ENCODE assay signal across 8 cellular contexts in genomic region chr12:89706551-89707348, GRCh38. TPM values are rescaled to one million over a fixed set of nuclear protein-coding genes. Genes with fewer than 3 reads are reported as not detected.
A peak's percentile ranks its signal among the peaks of the same experiment; 100 is the strongest.
DNase-seq lines count a peak whose midpoint lies in the region; ATAC-seq and TF ChIP-seq lines count a peak whose summit lies in the region.

No MANE protein-coding gene starts in this region.

- H3K36me3 Mint-ChIP-seq in activated CD8-positive, alpha-beta T cell treated with anti-CD3 and anti-CD28 coated beads for 36 hours (ENCODE audit: low read depth) = no peaks in the 10 kb centered on the region

- TF ChIP-seq CTCF in activated CD8-positive, alpha-beta T cell treated with anti-CD3 and anti-CD28 coated beads for 36 hours (IDR thresholded peaks at IDR 0.05) = no peak
- TF ChIP-seq CTCF in right atrium auricular region (IDR thresholded peaks at IDR 0.05) = no peak

- H3K9me3 ChIP-seq in right atrium auricular region (no peaks in the 10 kb centered on the region), skeletal muscle satellite cell (replicated peaks; ENCODE audit: low read length) (no peaks in the 10 kb centered on the region)

- H3K4me2 ChIP-seq in skeletal muscle satellite cell (ENCODE audit: low read length) = peak overlapping the region; percentile 81

- H3K4me1 ChIP-seq in right atrium auricular region (peaks cover 0 to 12% of the 10 kb centered on the region in 2 donors), skeletal muscle satellite cell (ENCODE audit: control insufficient read depth, insufficient read depth, low read length) (peaks cover 25% of the 10 kb centered on the region)

- H3K9me3 Mint-ChIP-seq in activated CD8-positive, alpha-beta T cell treated with anti-CD3 and anti-CD28 coated beads for 36 hours = no peaks in the 10 kb centered on the region

- peak overlapping the region; percentile 99 for H3K9ac ChIP-seq in skeletal muscle satellite cell (ENCODE audit: low read depth, low read length)

- H3K4me1 Mint-ChIP-seq in activated CD8-positive, alpha-beta T cell treated with anti-CD3 and anti-CD28 coated beads for 36 hours (ENCODE audit: low read depth) = peaks cover 48% of the 10 kb centered on the region

- CTCF ChIA-PET in activated CD8-positive, alpha-beta T cell treated with anti-CD3 and anti-CD28 coated beads for 36 hours (lab: Charles Lee) = interaction anchor here (0.8 to 2.6 kb wide), 6 partner anchors 12 to 1147 kb away, joined by 3 to 14 read pairs (median 3); no protein-coding TSS in a partner anchor

- no peak for ATAC-seq in activated CD8-positive, alpha-beta T cell treated with anti-CD3 and anti-CD28 coated beads for 36 hours
- ATAC-seq in activated CD4-positive, CD25-positive, alpha-beta regulatory T cell treated with anti-CD3 and anti-CD28 coated beads, Interleukin-2, amount 50 U/mL, for 24 hours = no peak

- H3K27ac ChIP-seq in right atrium auricular region = no peak overlapping the region

- H3K4me3 Mint-ChIP-seq in activated CD8-positive, alpha-beta T cell treated with anti-CD3 and anti-CD28 coated beads for 36 hours = peak overlapping the region; percentile 94

- no peaks in the 10 kb centered on the region for H3K27me3 Mint-ChIP-seq in activated CD8-positive, alpha-beta T cell treated with anti-CD3 and anti-CD28 coated beads for 36 hours

- H3K4me3 ChIP-seq in right atrium auricular region (peak overlapping the region; percentile 91 to 93), skeletal muscle satellite cell (ENCODE audit: low read length) (peak overlapping the region; percentile 85)

- peak overlapping the region; percentile 94 for H3K27ac Mint-ChIP-seq in activated CD8-positive, alpha-beta T cell treated with anti-CD3 and anti-CD28 coated beads for 36 hours

- H3K27me3 ChIP-seq in right atrium auricular region = no peaks in the 10 kb centered on the region
- H3K27me3 ChIP-seq in skeletal muscle satellite cell (ENCODE audit: control insufficient read depth, insufficient read depth, low read length) = no peaks in the 10 kb centered on the region

- POLR2A ChIA-PET in activated CD8-positive, alpha-beta T cell treated with anti-CD3 and anti-CD28 coated beads for 36 hours (lab: Charles Lee) = interaction anchor here (0.7 to 1.4 kb wide), 5 partner anchors 12 to 86 kb away, joined by 3 to 5 read pairs (median 3); no protein-coding TSS in a partner anchor

- H3K36me3 ChIP-seq in right atrium auricular region (no peaks in the 10 kb centered on the region), skeletal muscle satellite cell (ENCODE audit: insufficient read depth, low read length) (peaks cover 19% of the 10 kb centered on the region)

- peak; percentile 64 for DNase-seq in D341Med (ENCODE audit: low spot score)
- DNase-seq in HuH-7 (ENCODE audit: low spot score) = peak; percentile 22
- peak; percentile 10 for DNase-seq in activated CD8-positive, alpha-beta T cell treated with anti-CD3 and anti-CD28 coated beads for 36 hours
- DNase-seq in right atrium auricular region (ENCODE audit: low spot score) = no peak
- DNase-seq in dedifferentiated amniotic fluid mesenchymal stem cell (ENCODE audit: extremely low spot score) = no peak
- no peak for DNase-seq in activated CD8-positive, alpha-beta memory T cell treated with anti-CD3 and anti-CD28 coated beads, Interleukin-2, amount 50 U/mL, for 48 hours

- intact Hi-C loops in activated CD8-positive, alpha-beta T cell treated with anti-CD3 and anti-CD28 coated beads for 36 hours (cut with micrococcal nuclease) = loop anchor here (5.0 kb wide), 2 partner anchors 44 to 156 kb away; no protein-coding TSS in a partner anchor

RNA-seq across cellular contexts. Expression of gene ATP2B1, which starts 1.9 kb away (rescaled TPM):
- total RNA-seq in activated CD8-positive, alpha-beta T cell treated with anti-CD3 and anti-CD28 coated beads for 36 hours = 10 to 100 TPM; 20.8 to 26.2 TPM
- 10 to 100 TPM; 14.9 to 18.5 TPM for total RNA-seq in right atrium auricular region
- 116 and 172 TPM in 2 replicates for total RNA-seq in skeletal muscle satellite cell (2012; rRNA removed)

Comparison
In these comparisons a context has a peak if more than half of its experiments do, and no peak if none do; other contexts are left out.
1. DNase-seq: peak in D341Med (single experiment), HuH-7 (single experiment) and activated CD8-positive, alpha-beta T cell treated with anti-CD3 and anti-CD28 coated beads for 36 hours (single experiment); none in right atrium auricular region (single experiment), dedifferentiated amniotic fluid mesenchymal stem cell (single experiment) and activated CD8-positive, alpha-beta memory T cell treated with anti-CD3 and anti-CD28 coated beads, Interleukin-2, amount 50 U/mL, for 48 hours (single experiment).